Comparison of ENCODE assay signal across 8 cellular contexts in the genomic region with DNA sequence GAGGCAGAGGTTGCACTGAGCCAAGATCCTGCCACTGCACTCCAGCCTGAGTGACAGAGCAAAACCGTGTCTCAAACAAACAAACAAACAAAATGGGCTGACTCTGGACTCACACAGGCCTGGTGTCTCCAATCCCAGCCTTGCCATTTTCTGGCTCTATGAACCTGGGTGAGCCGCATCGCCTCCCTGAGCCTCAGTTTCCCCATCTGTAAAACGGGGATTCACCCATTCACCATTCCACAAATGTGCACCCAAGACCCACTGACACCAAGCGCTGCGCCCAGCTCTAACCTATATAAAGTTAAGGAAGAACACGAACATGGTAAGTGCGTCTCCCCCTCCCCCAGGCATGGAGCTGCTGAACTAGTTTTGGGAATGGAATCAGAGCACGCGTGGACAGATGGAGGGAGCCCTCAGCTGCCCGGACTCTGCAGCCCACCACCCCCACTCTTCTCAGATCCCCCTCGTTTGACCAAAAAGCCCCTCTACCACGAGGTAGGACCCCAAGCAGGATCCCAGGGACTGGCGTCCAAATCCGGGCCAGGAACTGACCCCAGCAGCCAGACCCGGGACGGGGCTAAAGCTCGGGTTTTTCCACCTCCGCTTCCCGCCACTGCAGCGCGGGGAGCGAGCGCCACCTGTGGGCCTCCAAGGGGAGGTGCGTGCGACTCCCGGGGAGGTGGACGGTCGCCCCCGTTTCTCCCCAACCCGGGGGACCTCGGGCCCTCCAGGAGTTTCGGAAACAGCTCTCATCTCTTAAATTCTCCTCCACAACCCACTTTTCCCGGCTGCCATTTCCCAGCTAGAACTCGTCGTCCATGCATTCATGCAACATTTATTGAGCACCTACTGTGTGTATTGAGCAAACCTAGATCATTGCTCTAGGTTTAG. TPM values are rescaled to one million over a fixed set of nuclear protein-coding genes. Genes with fewer than 3 reads are reported as not detected.
A peak's percentile ranks its signal among the peaks of the same experiment; 100 is the strongest.
DNase-seq lines count a peak whose midpoint lies in the region; ATAC-seq and TF ChIP-seq lines count a peak whose summit lies in the region.

No MANE protein-coding gene starts in this region.

- BruUV-seq in A673 (replicated peaks; lab: Mats Ljungman, UMichigan), result no TSS peak

- DNase-seq in A673 (ENCODE audit: low spot score), result peak; percentile 73
- DNase-seq in GM13977 (ENCODE audit: low spot score), result peak; percentile 81
- peak; percentile 91 for DNase-seq in OCI-M1 (lab: John Stamatoyannopoulos, UW)
- peak; percentile 87 for DNase-seq in activated effector memory CD4-positive, alpha-beta T cell treated with anti-CD3 and anti-CD28 coated beads, Interleukin-2, amount 50 U/mL, for 16 hours
- no peak for DNase-seq in foreskin keratinocyte
- DNase-seq in osteocyte (ENCODE audit: extremely low spot score, unreplicated experiment), result peak; percentile 89

- H3K27me3 ChIP-seq in A673 (replicated peaks; ENCODE audit: insufficient read depth, low read depth, low read length, poor library complexity) (no peaks in the 10 kb centered on the region), foreskin keratinocyte (peaks cover 28% of the 10 kb centered on the region)

- H3K36me3 Mint-ChIP-seq in osteocyte (ENCODE audit: unreplicated experiment), result no peaks in the 10 kb centered on the region

- H3K27me3 Mint-ChIP-seq in osteocyte (ENCODE audit: unreplicated experiment), result no peaks in the 10 kb centered on the region

- H3K9me3 Mint-ChIP-seq in osteocyte (ENCODE audit: unreplicated experiment), result no peaks in the 10 kb centered on the region

- intact Hi-C loops in A673 (cut with micrococcal nuclease; ENCODE audit: unreplicated experiment), result loop anchor here (5.0 kb wide), 2 partner anchors 151 to 211 kb away; a partner anchor contains a TSS

- no peaks in the 10 kb centered on the region for H3K9me3 ChIP-seq in A673 (ENCODE audit: low read depth, low read length, poor library complexity, severe bottlenecking)

- H3K27ac Mint-ChIP-seq in osteocyte (ENCODE audit: unreplicated experiment), result no peak overlapping the region

- in situ Hi-C loops in GM13977 (cut with MboI; ENCODE audit: low pct_unique_long_range_greater_than_20kb, low sequenced_read_pairs, unreplicated experiment), result loop anchor here (5.0 kb wide), 1 partner anchor 151 kb away; no protein-coding TSS in a partner anchor

- H3K4me1 ChIP-seq in A673 (ENCODE audit: insufficient read depth, low read length, poor library complexity, severe bottlenecking) (no peaks in the 10 kb centered on the region), foreskin keratinocyte (no peaks in the 10 kb centered on the region)

- peaks cover 6% of the 10 kb centered on the region for H3K4me1 Mint-ChIP-seq in osteocyte (ENCODE audit: unreplicated experiment)

- POLR2A ChIA-PET in A673 (lab: Charles Lee; ENCODE audit: low non-redundant PET), result no interaction called here

- ATAC-seq in foreskin keratinocyte, result peak; percentile 39
- ATAC-seq in HG02763 (IDR thresholded peaks at IDR 0.05; ENCODE audit: unreplicated experiment), result no peak
- ATAC-seq in HG02642 (IDR thresholded peaks at IDR 0.05; ENCODE audit: poor library complexity, unreplicated experiment), result no peak

- H3K27ac ChIP-seq in A673 (ENCODE audit: low read depth, low read length, poor library complexity, severe bottlenecking) (no peak overlapping the region), foreskin keratinocyte (no peak overlapping the region)

- peak overlapping the region; percentile 66 for H3K4me3 Mint-ChIP-seq in osteocyte (ENCODE audit: unreplicated experiment)

- no peaks in the 10 kb centered on the region for H3K36me3 ChIP-seq in A673 (ENCODE audit: insufficient read depth, low read length, poor library complexity, severe bottlenecking)

- CTCF ChIA-PET in A673 (lab: Charles Lee), result interaction anchor here (0.5 to 2.3 kb wide), 16 partner anchors 10 to 386 kb away, joined by 3 to 14 read pairs (median 4); a partner anchor contains a TSS

- H3K4me3 ChIP-seq in A673 (ENCODE audit: low read depth, low read length, poor library complexity, severe bottlenecking), result peak overlapping the region; percentile 36

- peak; percentile 99 for TF ChIP-seq CTCF in A673 (conservative IDR thresholded peaks at IDR 0.05; ENCODE audit: low read depth, low read length)
- peak; percentile 96 for TF ChIP-seq CTCF in GM13977 (IDR thresholded peaks at IDR 0.05; ENCODE audit: extremely low read depth, insufficient read depth, missing control alignments)
- TF ChIP-seq CTCF in foreskin keratinocyte (conservative IDR thresholded peaks at IDR 0.05), result peak; percentile 96
- TF ChIP-seq CTCF in osteocyte (IDR thresholded peaks at IDR 0.05), result peak; percentile 99

RNA-seq across cellular contexts. Expression of a gene that starts 33.0 kb away (rescaled TPM):
- total RNA-seq in A673 (2021), result 45.7 and 51.7 TPM in 2 replicates
- total RNA-seq in foreskin keratinocyte, result 13.7 and 16.8 TPM in 2 replicates
- polyA plus RNA-seq in foreskin keratinocyte, result 14.5 and 19.6 TPM in 2 replicates
- 2.0 and 2.1 TPM in 2 replicates for total RNA-seq in osteocyte

Comparison
In these comparisons a context has a peak if more than half of its experiments do, and no peak if none do; other contexts are left out.
1. DNase-seq: peak in A673 (single experiment), GM13977 (single experiment), OCI-M1 (single experiment), activated effector memory CD4-positive, alpha-beta T cell treated with anti-CD3 and anti-CD28 coated beads, Interleukin-2, amount 50 U/mL, for 16 hours (single experiment) and osteocyte (single experiment); none in foreskin keratinocyte (0 of 2).
2. Peak in every context shown above with its lines, with median percentiles within 50 percentile points of each other: CTCF ChIP-seq.